16 cellular contexts compared by ENCODE assay signal in genomic region chr5:44252545-44252944, GRCh38.
DNase-seq lines count a peak whose midpoint lies in the region; TF ChIP-seq lines count a peak whose summit lies in the region.
"Had no signal": no experiment of that assay in that cellular context is flagged by ENCODE, and none has a peak within 500 bp of the region (broad histone marks: within the 10 kb centered on the region; RNA-seq: fewer than 3 reads in every experiment).

No MANE protein-coding gene starts in this region.

- H3K27me3 Mint-ChIP-seq in MCF 10A (ENCODE audit: insufficient read depth, unreplicated experiment): no peaks in the 10 kb centered on the region
- H3K27me3 Mint-ChIP-seq: CD4-positive, alpha-beta T cell had no signal

- no peak overlapping the region for H3K14ac ChIP-seq in neuronal stem cell (ENCODE audit: low read length)

- no peak overlapping the region for H3K9ac ChIP-seq in neuronal stem cell (ENCODE audit: low read depth, low read length, poor library complexity)
- H3K9ac ChIP-seq: BLaER1 treated with 17β-estradiol and CSF1 and Interleukin-3, amounts not matched to agents 10 nM and 100 nM; GM23248 had no signal

- H3K36me3 ChIP-seq in breast epithelium (no peaks in the 10 kb centered on the region), neuronal stem cell (replicated peaks in 1 of 2; ENCODE audit: control insufficient read depth in 2 of 2, insufficient read depth in 2 of 2, low read length in 2 of 2) (no peaks in the 10 kb centered on the region)
- H3K36me3 ChIP-seq: BLaER1 treated with 17β-estradiol and CSF1 and Interleukin-3, amounts not matched to agents 10 nM and 100 nM; HAP-1 had no signal

- peak overlapping the region; percentile 31 for H2AFZ ChIP-seq in neuronal stem cell (ENCODE audit: low read length)
- H2AFZ ChIP-seq: GM23248 had no signal

- WGBS in neuronal stem cell (ENCODE audit: extremely low coverage in 2 of 2, insufficient read length in 2 of 2, insufficient replicate concordance in 1 of 2), 2 donors: no CpG with 5 or more reads among the region's 2 CpGs

- no peak overlapping the region for H3K18ac ChIP-seq in neuronal stem cell (ENCODE audit: low read length)

- H2BK12ac ChIP-seq in neuronal stem cell (ENCODE audit: low read length): no peak overlapping the region

- no peak overlapping the region for H3K4me3 Mint-ChIP-seq in MCF 10A (ENCODE audit: unreplicated experiment)
- H3K4me3 Mint-ChIP-seq: CD4-positive, alpha-beta T cell had no signal

- H3K27me3 ChIP-seq in breast epithelium (no peaks in the 10 kb centered on the region), neuronal stem cell (ENCODE audit: control insufficient read depth in 3 of 3, insufficient read depth in 3 of 3, low read depth in 1 of 3, low read length in 3 of 3) (no peaks in the 10 kb centered on the region), dorsolateral prefrontal cortex (no peaks in the 10 kb centered on the region)
- H3K27me3 ChIP-seq: BLaER1 treated with 17β-estradiol and CSF1 and Interleukin-3, amounts not matched to agents 10 nM and 100 nM had no signal

- TF ChIP-seq POLR2A in breast epithelium (IDR thresholded peaks at IDR 0.05): no peak

- no peak overlapping the region for H2BK5ac ChIP-seq in neuronal stem cell (ENCODE audit: low read length)

- CTCF ChIA-PET in MCF 10A (lab: Yijun Ruan, JAX): interaction anchor here (0.7 kb wide), 1 partner anchor 486 kb away, joined by 5 read pairs; no protein-coding TSS in a partner anchor

- H3K9me3 ChIP-seq in breast epithelium (no peaks in the 10 kb centered on the region), neuronal stem cell (replicated peaks in 1 of 2; ENCODE audit: control insufficient read depth in 2 of 2, insufficient read depth in 1 of 2, low read depth in 1 of 2, low read length in 2 of 2) (no peaks in the 10 kb centered on the region)
- H3K9me3 ChIP-seq: BLaER1 treated with 17β-estradiol and CSF1 and Interleukin-3, amounts not matched to agents 10 nM and 100 nM; HAP-1 had no signal

- no peaks in the 10 kb centered on the region for H3K36me3 Mint-ChIP-seq in MCF 10A (ENCODE audit: insufficient read depth, unreplicated experiment)

- H2BK15ac ChIP-seq in neuronal stem cell (ENCODE audit: low read length): no peak overlapping the region

- no peak overlapping the region for H4K8ac ChIP-seq in neuronal stem cell (ENCODE audit: low read depth, low read length)

- no peak overlapping the region for H2BK120ac ChIP-seq in neuronal stem cell (ENCODE audit: low read depth, low read length)

- H3K27ac ChIP-seq in breast epithelium (no peak overlapping the region), neuronal stem cell (replicated peaks; ENCODE audit: low read length) (no peak overlapping the region), dorsolateral prefrontal cortex (no peak overlapping the region)
- H3K27ac ChIP-seq: 22Rv1; BLaER1 treated with 17β-estradiol and CSF1 and Interleukin-3, amounts not matched to agents 10 nM and 100 nM; GM23248 had no signal

- H4K91ac ChIP-seq in neuronal stem cell (ENCODE audit: low read depth, low read length, poor library complexity): no peak overlapping the region

- H3K79me1 ChIP-seq in neuronal stem cell (ENCODE audit: low read depth, low read length): no peaks in the 10 kb centered on the region

- POLR2A ChIA-PET in MCF 10A (lab: Yijun Ruan, JAX): interaction anchor here (1.2 to 1.4 kb wide), 2 partner anchors 17 to 94 kb away, joined by 3 read pairs; no protein-coding TSS in a partner anchor

- H3K4me1 ChIP-seq in breast epithelium (no peaks in the 10 kb centered on the region), neuronal stem cell (ENCODE audit: control insufficient read depth in 2 of 2, insufficient read depth in 1 of 2, low read depth in 1 of 2, low read length in 2 of 2) (peaks cover 4 to 5% of the 10 kb centered on the region in 2 donors)
- H3K4me1 ChIP-seq: HAP-1 had no signal

- H3K4me1 Mint-ChIP-seq in MCF 10A (ENCODE audit: insufficient read depth, unreplicated experiment): peaks cover 5% of the 10 kb centered on the region

- H3K4ac ChIP-seq in neuronal stem cell (ENCODE audit: low read length): no peak overlapping the region

- H3K9me3 Mint-ChIP-seq in MCF 10A (ENCODE audit: unreplicated experiment): no peaks in the 10 kb centered on the region

- H3K4me2 ChIP-seq in neuronal stem cell (ENCODE audit: insufficient read depth, low read length, poor library complexity, severe bottlenecking): no peak overlapping the region
- H3K4me2 ChIP-seq: BLaER1 treated with 17β-estradiol and CSF1 and Interleukin-3, amounts not matched to agents 10 nM and 100 nM had no signal

- H2AK5ac ChIP-seq in neuronal stem cell (ENCODE audit: low read depth, low read length): no peak overlapping the region

- DNase-seq in MCF 10A (ENCODE audit: unreplicated experiment): peak; percentile 24
- DNase-seq in breast epithelium (ENCODE audit: low spot score in 2 of 2): no peak
- peak; percentile 1 for DNase-seq in UCSD-AML1 (lab: John Stamatoyannopoulos, UW; ENCODE audit: unreplicated experiment)
- DNase-seq in fibroblast of mammary gland (ENCODE audit: low read depth): peak; percentile 58
- no peak for DNase-seq in neuronal stem cell (ENCODE audit: low spot score)
- no peak for DNase-seq in C1 segment of cervical spinal cord (lab: John Stamatoyannopoulos, UW)
- DNase-seq in dorsolateral prefrontal cortex: no peak
- no peak for DNase-seq in activated naive CD4-positive, alpha-beta T cell (lab: John Stamatoyannopoulos, UW)
- DNase-seq: ACHN; Calu3; CD4-positive, alpha-beta T cell; DMS 273 treated with DMSO at 0.1 percent for 48 hours; GM23248 had no signal

- BruUV-seq in MCF 10A (replicated peaks; lab: Mats Ljungman, UMichigan): no TSS peak

- no peak overlapping the region for H3K27ac Mint-ChIP-seq in MCF 10A (ENCODE audit: low read depth, unreplicated experiment)
- H3K27ac Mint-ChIP-seq: CD4-positive, alpha-beta T cell had no signal

- H3K4me3 ChIP-seq in breast epithelium (no peak overlapping the region), fibroblast of mammary gland (ENCODE audit: control insufficient read depth, low read depth, low read length) (no peak overlapping the region), neuronal stem cell (ENCODE audit: low read length in 2 of 2) (no peak overlapping the region), dorsolateral prefrontal cortex (no peak overlapping the region)
- H3K4me3 ChIP-seq: BLaER1 treated with 17β-estradiol and CSF1 and Interleukin-3, amounts not matched to agents 10 nM and 100 nM; GM23248; HAP-1 had no signal

- intact Hi-C loops in MCF 10A (cut with micrococcal nuclease): no loop called here
- intact Hi-C loops in breast epithelium (cut with DNase I; ENCODE audit: low total_unique reads): no loop called here
- intact Hi-C loops in dorsolateral prefrontal cortex (cut with DNase I): no loop called here

- TF ChIP-seq CTCF in MCF 10A (IDR thresholded peaks at IDR 0.05; ENCODE audit: unreplicated experiment): no peak
- TF ChIP-seq CTCF in breast epithelium (IDR thresholded peaks at IDR 0.05): no peak
- TF ChIP-seq CTCF in fibroblast of mammary gland (conservative IDR thresholded peaks at IDR 0.05; ENCODE audit: control insufficient read depth, insufficient read depth, low read depth, low read length): no peak
- no peak for TF ChIP-seq CTCF in dorsolateral prefrontal cortex (IDR thresholded peaks at IDR 0.05 in 54 of 56, conservative IDR thresholded peaks at IDR 0.05 in 2 of 56; ENCODE audit: low read depth in 1 of 56, partially characterized antibody in 56 of 56)

- H3K23ac ChIP-seq in neuronal stem cell (ENCODE audit: low read depth, low read length, poor library complexity): no peak overlapping the region

Comparison
In these comparisons a context has a peak if more than half of its experiments do, and no peak if none do; other contexts are left out.
1. DNase-seq: peak in MCF 10A (single experiment), UCSD-AML1 (single experiment) and fibroblast of mammary gland (single experiment); none in breast epithelium (0 of 2), neuronal stem cell (single experiment), C1 segment of cervical spinal cord (0 of 14), dorsolateral prefrontal cortex (0 of 10) and activated naive CD4-positive, alpha-beta T cell (0 of 4).